ENCODE assay signal across 30 cellular contexts in the genomic region with DNA sequence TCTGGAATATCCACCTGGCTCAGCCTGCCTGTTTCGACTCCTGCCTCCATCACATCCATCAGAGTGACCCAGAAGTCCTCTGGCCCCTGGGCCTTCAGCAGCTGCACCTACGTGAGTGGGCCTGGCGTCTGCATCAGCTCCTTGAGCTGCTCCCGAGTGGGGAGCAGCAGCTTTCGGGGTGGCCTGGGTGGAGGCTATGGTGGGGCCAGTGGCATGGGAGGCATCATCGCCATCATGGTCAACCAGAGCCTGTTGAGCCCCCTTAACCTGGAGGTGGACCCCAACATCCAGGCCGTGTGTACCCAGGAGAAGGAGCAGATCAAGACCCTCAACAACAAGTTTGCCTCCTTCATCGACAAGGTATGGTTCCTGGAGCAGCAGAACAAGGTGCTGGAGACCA.
"Had no signal": no experiment of that assay in that cellular context is flagged by ENCODE, and none has a peak within 500 bp of the region (broad histone marks: within the 10 kb centered on the region; RNA-seq: fewer than 3 reads in every experiment).

No MANE protein-coding gene starts in this region.

- H3K27me3 ChIP-seq: neutrophil, ovary, right lobe of liver, sigmoid colon, suprapubic skin, testis, tibial artery, transverse colon, upper lobe of left lung, vagina had no signal

- H3K9ac ChIP-seq: parathyroid adenoma had no signal

- H3K27me3 Mint-ChIP-seq: progenitor cell of endocrine pancreas; stimulated activated memory B cell treated with anti-CD40 and anti-IgM and Interleukin-4, amounts not matched to agents 10 μg/mL and 1 μg/mL and 100 μg/mL, for 72 hours had no signal

- H3K27ac ChIP-seq: neutrophil, ovary, parathyroid adenoma, psoas muscle, right lobe of liver, sigmoid colon, suprapubic skin, testis, tibial artery, transverse colon, upper lobe of left lung, vagina had no signal

- H3K9me3 Mint-ChIP-seq: naive B cell; naive thymus-derived CD8-positive, alpha-beta T cell; natural killer cell treated with Interleukin-12 subunit alpha and Interleukin-12 subunit beta and Interleukin-15 and Interleukin-18, amount 100 ng/mL, for 72 hours; nephron progenitor cell; stimulated activated memory B cell treated with anti-CD40 and anti-IgM and Interleukin-4, amounts not matched to agents 10 μg/mL and 1 μg/mL and 100 μg/mL, for 72 hours; stimulated activated naive CD8-positive, alpha-beta T cell treated with anti-CD3 and anti-CD28 coated beads, Interleukin-15, amount 100 ng/mL, for 72 hours had no signal

- H2AFZ ChIP-seq: parathyroid adenoma had no signal

- DNase-seq: naive B cell; naive thymus-derived CD8-positive, alpha-beta T cell; nephron progenitor cell; nucleus accumbens; ovary; psoas muscle; right cardiac atrium; right lobe of liver; sigmoid colon; small intestine; stimulated activated CD4-positive, alpha-beta T cell treated with anti-CD3 and anti-CD28 coated beads, Interleukin-15, amount 100 ng/mL, for 24 hours; stimulated activated CD4-positive, alpha-beta T cell treated with anti-CD3 and anti-CD28 coated beads, Interleukin-4, amount 100 ng/mL, for 1 hour; stimulated activated CD4-positive, alpha-beta T cell treated with anti-CD3 and anti-CD28 coated beads, Interleukin-4, amount 100 ng/mL, for 4 hours; stimulated activated CD8-positive, alpha-beta memory T cell treated with anti-CD3 and anti-CD28 coated beads, Interleukin-4, amount 100 ng/mL, for 48 hours; stimulated activated naive CD4-positive, alpha-beta T cell; stimulated activated naive CD8-positive, alpha-beta T cell treated with anti-CD3 and anti-CD28 coated beads, Interleukin-15, amount 100 ng/mL, for 72 hours; stimulated activated naive CD8-positive, alpha-beta T cell treated with anti-CD3 and anti-CD28 coated beads, Interleukin-15, Interleukin-2, amounts not matched to agents 100 U/mL and 50 U/mL, for 24 hours; substantia nigra; testis; tibial artery; transverse colon had no signal

- H3K36me3 ChIP-seq: neutrophil, ovary, right lobe of liver, sigmoid colon, suprapubic skin, tibial artery, transverse colon, upper lobe of left lung, vagina had no signal

- H3K36me3 Mint-ChIP-seq: naive B cell; naive thymus-derived CD8-positive, alpha-beta T cell; natural killer cell treated with Interleukin-12 subunit alpha and Interleukin-12 subunit beta and Interleukin-15 and Interleukin-18, amount 100 ng/mL, for 72 hours; stimulated activated memory B cell treated with anti-CD40 and anti-IgM and Interleukin-4, amounts not matched to agents 10 μg/mL and 1 μg/mL and 100 μg/mL, for 72 hours had no signal

- H3K4me3 Mint-ChIP-seq: naive thymus-derived CD8-positive, alpha-beta T cell; natural killer cell treated with Interleukin-12 subunit alpha and Interleukin-12 subunit beta and Interleukin-15 and Interleukin-18, amount 100 ng/mL, for 72 hours; nephron progenitor cell; neural crest cell; stimulated activated memory B cell treated with anti-CD40 and anti-IgM and Interleukin-4, amounts not matched to agents 10 μg/mL and 1 μg/mL and 100 μg/mL, for 72 hours; stimulated activated naive CD8-positive, alpha-beta T cell treated with anti-CD3 and anti-CD28 coated beads, Interleukin-15, amount 100 ng/mL, for 72 hours had no signal

- ATAC-seq: naive thymus-derived CD8-positive, alpha-beta T cell; natural killer cell treated with Interleukin-12 subunit alpha and Interleukin-12 subunit beta and Interleukin-15 and Interleukin-18, amount 100 ng/mL, for 72 hours; psoas muscle; right cardiac atrium; right lobe of liver; stimulated activated memory B cell treated with anti-CD40 and anti-IgM and Interleukin-4, amounts not matched to agents 10 μg/mL and 1 μg/mL and 100 μg/mL, for 72 hours; stimulated activated naive CD8-positive, alpha-beta T cell treated with anti-CD3 and anti-CD28 coated beads, Interleukin-15, amount 100 ng/mL, for 72 hours; stimulated activated naive CD8-positive, alpha-beta T cell treated with anti-CD3 and anti-CD28 coated beads, Interleukin-15, Interleukin-2, amounts not matched to agents 100 U/mL and 50 U/mL, for 24 hours had no signal

- H3K4me1 ChIP-seq: parathyroid adenoma, psoas muscle, right lobe of liver, sigmoid colon, suprapubic skin, testis, tibial artery, transverse colon, upper lobe of left lung, vagina had no signal

- H3K79me2 ChIP-seq: parathyroid adenoma had no signal

- H3K4me1 Mint-ChIP-seq: naive B cell; nephron progenitor cell; stimulated activated naive CD8-positive, alpha-beta T cell treated with anti-CD3 and anti-CD28 coated beads, Interleukin-15, amount 100 ng/mL, for 72 hours had no signal

- H3K27ac Mint-ChIP-seq: natural killer cell treated with Interleukin-12 subunit alpha and Interleukin-12 subunit beta and Interleukin-15 and Interleukin-18, amount 100 ng/mL, for 72 hours; nephron progenitor cell; progenitor cell of endocrine pancreas; stimulated activated memory B cell treated with anti-CD40 and anti-IgM and Interleukin-4, amounts not matched to agents 10 μg/mL and 1 μg/mL and 100 μg/mL, for 72 hours; stimulated activated naive CD8-positive, alpha-beta T cell treated with anti-CD3 and anti-CD28 coated beads, Interleukin-15, amount 100 ng/mL, for 72 hours had no signal

- H3K9me3 ChIP-seq: neutrophil, ovary, psoas muscle, right lobe of liver, sigmoid colon, suprapubic skin, testis, tibial artery, transverse colon, upper lobe of left lung, vagina had no signal

- H3K4me3 ChIP-seq: ovary, psoas muscle, right lobe of liver, sigmoid colon, suprapubic skin, testis, tibial artery, transverse colon, upper lobe of left lung, vagina had no signal
